8 cellular contexts compared by ENCODE assay signal in the genomic region with DNA sequence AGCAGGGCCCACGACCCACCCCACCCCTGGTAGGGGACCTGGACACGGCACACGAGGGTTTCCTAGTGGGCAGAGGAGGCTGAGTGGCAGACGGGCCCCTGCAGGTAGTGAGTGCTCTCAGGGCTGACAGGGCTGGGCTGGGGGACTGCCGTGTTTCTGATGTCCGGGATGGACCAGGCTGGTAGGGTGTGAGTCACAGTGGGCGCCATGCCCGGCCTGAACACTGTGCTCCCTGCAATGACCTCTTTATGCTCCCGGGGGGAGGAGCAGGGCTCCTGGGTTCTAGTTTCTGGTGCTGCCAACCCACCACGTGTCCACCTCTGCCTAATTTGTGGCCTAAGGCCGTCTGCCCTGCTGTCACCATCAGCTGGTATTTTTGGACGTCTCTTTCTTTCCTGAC. TPM values are rescaled to one million over a fixed set of nuclear protein-coding genes. Genes with fewer than 3 reads are reported as not detected.
DNase-seq lines count a peak whose midpoint lies in the region; ATAC-seq and TF ChIP-seq lines count a peak whose summit lies in the region.

No MANE protein-coding gene starts in this region.

- H3K27ac Mint-ChIP-seq in activated T-cell treated with anti-CD3 and anti-CD28 coated beads, Interleukin-2, amount 50 U/mL, for 24 hours = no peak overlapping the region

- peaks cover 14% of the 10 kb centered on the region for H3K4me1 Mint-ChIP-seq in activated T-cell treated with anti-CD3 and anti-CD28 coated beads, Interleukin-2, amount 50 U/mL, for 24 hours (ENCODE audit: low read depth)

- ATAC-seq in HG03159 (IDR thresholded peaks at IDR 0.05; ENCODE audit: unreplicated experiment) (no peak), HG03520 (IDR thresholded peaks at IDR 0.05; ENCODE audit: unreplicated experiment) (no peak)

- H3K27me3 Mint-ChIP-seq in activated T-cell treated with anti-CD3 and anti-CD28 coated beads, Interleukin-2, amount 50 U/mL, for 24 hours = peaks cover 53% of the 10 kb centered on the region

- no peaks in the 10 kb centered on the region for H3K36me3 Mint-ChIP-seq in activated T-cell treated with anti-CD3 and anti-CD28 coated beads, Interleukin-2, amount 50 U/mL, for 24 hours (ENCODE audit: low read depth)

- no peaks in the 10 kb centered on the region for H3K9me3 Mint-ChIP-seq in activated T-cell treated with anti-CD3 and anti-CD28 coated beads, Interleukin-2, amount 50 U/mL, for 24 hours

- peaks cover 95% of the 10 kb centered on the region for H3K4me1 ChIP-seq in left ventricle myocardium inferior
- peaks cover 36% of the 10 kb centered on the region for H3K4me1 ChIP-seq in rectal smooth muscle tissue (ENCODE audit: control insufficient read depth, insufficient read depth, low read length)

- no peak overlapping the region for H3K4me3 Mint-ChIP-seq in activated T-cell treated with anti-CD3 and anti-CD28 coated beads, Interleukin-2, amount 50 U/mL, for 24 hours

- DNase-seq in H7 (peak; percentile 66), amniotic stem cell (lab: John Stamatoyannopoulos, UW) (peak; percentile 70), left ventricle myocardium inferior (peak; percentile 91), NCI-H2081 treated with DMSO at 0.1 percent for 48 hours (lab: John Stamatoyannopoulos, UW) (no peak)
- DNase-seq in activated T-cell treated with anti-CD3 and anti-CD28 coated beads, Interleukin-2, amount 50 U/mL, for 24 hours = no peak

- no peak overlapping the region for H3K9ac ChIP-seq in rectal smooth muscle tissue (ENCODE audit: low read length)

- H3K27me3 ChIP-seq in H7 (ENCODE audit: control insufficient read depth, insufficient read depth, low read length) (no peaks in the 10 kb centered on the region), left ventricle myocardium inferior (ENCODE audit: low read depth) (no peaks in the 10 kb centered on the region), rectal smooth muscle tissue (ENCODE audit: control insufficient read depth, insufficient read depth, low read length) (peaks cover 3% of the 10 kb centered on the region)

- no peak for TF ChIP-seq CTCF in left ventricle myocardium inferior (IDR thresholded peaks at IDR 0.05; ENCODE audit: borderline replicate concordance)

- H3K27ac ChIP-seq in left ventricle myocardium inferior (replicated peaks) (peak overlapping the region; percentile 93), rectal smooth muscle tissue (ENCODE audit: low read depth, low read length) (peak overlapping the region; percentile 69)

- H3K36me3 ChIP-seq in H7 (replicated peaks; ENCODE audit: control insufficient read depth, insufficient read depth, low read length) (peaks cover 16% of the 10 kb centered on the region), left ventricle myocardium inferior (peaks cover 15% of the 10 kb centered on the region), rectal smooth muscle tissue (ENCODE audit: control insufficient read depth, insufficient read depth, low read length) (peaks cover 12% of the 10 kb centered on the region)

- H3K4me3 ChIP-seq in H7 (ENCODE audit: insufficient read depth, low read depth, low read length) (peak overlapping the region; percentile 48), left ventricle myocardium inferior (peak overlapping the region; percentile 69), rectal smooth muscle tissue (ENCODE audit: low read length) (peak overlapping the region; percentile 50)

- H3K9me3 ChIP-seq in left ventricle myocardium inferior (replicated peaks) = no peaks in the 10 kb centered on the region

- intact Hi-C loops in left ventricle myocardium inferior (cut with micrococcal nuclease) = no loop called here

RNA-seq across cellular contexts. Expression of a gene that starts 26.3 kb away (rescaled TPM):
- 15.4 and 17.2 TPM in 2 replicates for total RNA-seq in H7 (2014; rRNA removed; shearing (Covaris generic))
- 60.8 TPM for total RNA-seq in left ventricle myocardium inferior

Comparison
In these comparisons a context has a peak if more than half of its experiments do, and no peak if none do; other contexts are left out.
1. DNase-seq: peak in H7 (single experiment), amniotic stem cell (single experiment) and left ventricle myocardium inferior (single experiment); none in NCI-H2081 treated with DMSO at 0.1 percent for 48 hours (single experiment) and activated T-cell treated with anti-CD3 and anti-CD28 coated beads, Interleukin-2, amount 50 U/mL, for 24 hours (single experiment).
2. Peak in every context shown above with its lines, with median percentiles within 50 percentile points of each other: H3K4me3 ChIP-seq.